1 cellular context compared by ENCODE assay signal in the genomic region with DNA sequence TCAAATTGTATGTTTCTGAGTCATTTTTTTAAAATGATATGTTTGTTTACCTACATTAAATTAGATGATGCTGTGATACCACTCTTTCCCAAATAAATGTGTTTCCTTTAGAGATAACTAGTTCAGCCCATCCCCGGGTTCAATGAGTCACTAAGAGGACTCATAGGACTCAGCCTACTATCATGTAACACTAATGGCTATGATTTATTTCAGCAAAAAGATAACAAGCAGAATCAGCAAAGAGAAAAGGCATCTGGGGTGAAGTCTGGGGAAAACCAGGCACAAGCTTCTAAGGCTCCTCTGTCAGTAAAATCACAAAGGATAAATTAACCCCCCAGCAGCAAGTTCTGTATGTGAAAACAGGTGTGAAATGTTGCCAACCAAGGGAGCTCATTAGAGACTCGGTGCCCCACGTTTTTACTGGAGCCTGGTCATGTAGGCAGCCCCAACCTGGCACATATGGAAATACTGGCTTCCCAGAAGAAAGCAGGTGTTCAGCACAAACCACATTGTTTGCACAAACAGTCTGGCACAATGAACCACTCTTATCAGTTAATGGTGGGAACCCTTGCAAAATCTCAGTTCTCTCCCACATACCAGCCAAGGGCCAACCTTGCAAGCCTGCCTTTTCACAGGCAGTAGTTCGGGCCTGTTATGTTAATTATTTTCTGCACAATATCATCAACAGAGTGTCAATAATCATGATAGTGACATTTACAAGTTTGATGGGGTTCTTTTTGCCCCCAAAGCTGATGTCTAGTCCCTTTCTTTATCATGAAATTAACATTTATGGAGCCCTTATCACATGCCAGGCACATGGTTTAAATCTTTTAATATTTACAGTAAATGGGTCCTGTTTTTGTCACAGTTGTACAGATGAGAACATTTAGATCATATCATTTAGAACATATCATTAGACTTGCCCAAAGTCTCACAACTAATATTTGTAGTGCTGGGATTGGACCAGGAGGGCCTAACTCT.
TF ChIP-seq lines count a peak whose summit lies in the region.

No MANE protein-coding gene starts in this region.

TF ChIP-seq in GM23338, 12 proteins besides CTCF, POLR2A, EP300 and RAD21:
- TF ChIP-seq, protein P1, sequence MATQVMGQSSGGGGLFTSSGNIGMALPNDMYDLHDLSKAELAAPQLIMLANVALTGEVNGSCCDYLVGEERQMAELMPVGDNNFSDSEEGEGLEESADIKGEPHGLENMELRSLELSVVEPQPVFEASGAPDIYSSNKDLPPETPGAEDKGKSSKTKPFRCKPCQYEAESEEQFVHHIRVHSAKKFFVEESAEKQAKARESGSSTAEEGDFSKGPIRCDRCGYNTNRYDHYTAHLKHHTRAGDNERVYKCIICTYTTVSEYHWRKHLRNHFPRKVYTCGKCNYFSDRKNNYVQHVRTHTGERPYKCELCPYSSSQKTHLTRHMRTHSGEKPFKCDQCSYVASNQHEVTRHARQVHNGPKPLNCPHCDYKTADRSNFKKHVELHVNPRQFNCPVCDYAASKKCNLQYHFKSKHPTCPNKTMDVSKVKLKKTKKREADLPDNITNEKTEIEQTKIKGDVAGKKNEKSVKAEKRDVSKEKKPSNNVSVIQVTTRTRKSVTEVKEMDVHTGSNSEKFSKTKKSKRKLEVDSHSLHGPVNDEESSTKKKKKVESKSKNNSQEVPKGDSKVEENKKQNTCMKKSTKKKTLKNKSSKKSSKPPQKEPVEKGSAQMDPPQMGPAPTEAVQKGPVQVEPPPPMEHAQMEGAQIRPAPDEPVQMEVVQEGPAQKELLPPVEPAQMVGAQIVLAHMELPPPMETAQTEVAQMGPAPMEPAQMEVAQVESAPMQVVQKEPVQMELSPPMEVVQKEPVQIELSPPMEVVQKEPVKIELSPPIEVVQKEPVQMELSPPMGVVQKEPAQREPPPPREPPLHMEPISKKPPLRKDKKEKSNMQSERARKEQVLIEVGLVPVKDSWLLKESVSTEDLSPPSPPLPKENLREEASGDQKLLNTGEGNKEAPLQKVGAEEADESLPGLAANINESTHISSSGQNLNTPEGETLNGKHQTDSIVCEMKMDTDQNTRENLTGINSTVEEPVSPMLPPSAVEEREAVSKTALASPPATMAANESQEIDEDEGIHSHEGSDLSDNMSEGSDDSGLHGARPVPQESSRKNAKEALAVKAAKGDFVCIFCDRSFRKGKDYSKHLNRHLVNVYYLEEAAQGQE (IDR thresholded peaks at IDR 0.05; ENCODE audit: unreplicated experiment) = no peak
- TF ChIP-seq EZH2 (IDR thresholded peaks at IDR 0.05; ENCODE audit: low read depth, unreplicated experiment) = no peak
- TF ChIP-seq ZNF331 (CRISPR knock-in tag; IDR thresholded peaks at IDR 0.05; ENCODE audit: low read depth) = no peak
- no peak for TF ChIP-seq POLR2AphosphoS5 (IDR thresholded peaks at IDR 0.05; ENCODE audit: low read depth)
- TF ChIP-seq ZNF114 (CRISPR knock-in tag; IDR thresholded peaks at IDR 0.05) = no peak
- no peak for TF ChIP-seq JUNB (IDR thresholded peaks at IDR 0.05; ENCODE audit: unreplicated experiment)
- no peak for TF ChIP-seq STAT1 (IDR thresholded peaks at IDR 0.05; ENCODE audit: unreplicated experiment)
- no peak for TF ChIP-seq CREB1 (CRISPR knock-in tag; IDR thresholded peaks at IDR 0.05; ENCODE audit: low read depth)
- TF ChIP-seq, protein P2, sequence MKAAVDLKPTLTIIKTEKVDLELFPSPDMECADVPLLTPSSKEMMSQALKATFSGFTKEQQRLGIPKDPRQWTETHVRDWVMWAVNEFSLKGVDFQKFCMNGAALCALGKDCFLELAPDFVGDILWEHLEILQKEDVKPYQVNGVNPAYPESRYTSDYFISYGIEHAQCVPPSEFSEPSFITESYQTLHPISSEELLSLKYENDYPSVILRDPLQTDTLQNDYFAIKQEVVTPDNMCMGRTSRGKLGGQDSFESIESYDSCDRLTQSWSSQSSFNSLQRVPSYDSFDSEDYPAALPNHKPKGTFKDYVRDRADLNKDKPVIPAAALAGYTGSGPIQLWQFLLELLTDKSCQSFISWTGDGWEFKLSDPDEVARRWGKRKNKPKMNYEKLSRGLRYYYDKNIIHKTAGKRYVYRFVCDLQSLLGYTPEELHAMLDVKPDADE (IDR thresholded peaks at IDR 0.05) = no peak
- TF ChIP-seq, protein P3, sequence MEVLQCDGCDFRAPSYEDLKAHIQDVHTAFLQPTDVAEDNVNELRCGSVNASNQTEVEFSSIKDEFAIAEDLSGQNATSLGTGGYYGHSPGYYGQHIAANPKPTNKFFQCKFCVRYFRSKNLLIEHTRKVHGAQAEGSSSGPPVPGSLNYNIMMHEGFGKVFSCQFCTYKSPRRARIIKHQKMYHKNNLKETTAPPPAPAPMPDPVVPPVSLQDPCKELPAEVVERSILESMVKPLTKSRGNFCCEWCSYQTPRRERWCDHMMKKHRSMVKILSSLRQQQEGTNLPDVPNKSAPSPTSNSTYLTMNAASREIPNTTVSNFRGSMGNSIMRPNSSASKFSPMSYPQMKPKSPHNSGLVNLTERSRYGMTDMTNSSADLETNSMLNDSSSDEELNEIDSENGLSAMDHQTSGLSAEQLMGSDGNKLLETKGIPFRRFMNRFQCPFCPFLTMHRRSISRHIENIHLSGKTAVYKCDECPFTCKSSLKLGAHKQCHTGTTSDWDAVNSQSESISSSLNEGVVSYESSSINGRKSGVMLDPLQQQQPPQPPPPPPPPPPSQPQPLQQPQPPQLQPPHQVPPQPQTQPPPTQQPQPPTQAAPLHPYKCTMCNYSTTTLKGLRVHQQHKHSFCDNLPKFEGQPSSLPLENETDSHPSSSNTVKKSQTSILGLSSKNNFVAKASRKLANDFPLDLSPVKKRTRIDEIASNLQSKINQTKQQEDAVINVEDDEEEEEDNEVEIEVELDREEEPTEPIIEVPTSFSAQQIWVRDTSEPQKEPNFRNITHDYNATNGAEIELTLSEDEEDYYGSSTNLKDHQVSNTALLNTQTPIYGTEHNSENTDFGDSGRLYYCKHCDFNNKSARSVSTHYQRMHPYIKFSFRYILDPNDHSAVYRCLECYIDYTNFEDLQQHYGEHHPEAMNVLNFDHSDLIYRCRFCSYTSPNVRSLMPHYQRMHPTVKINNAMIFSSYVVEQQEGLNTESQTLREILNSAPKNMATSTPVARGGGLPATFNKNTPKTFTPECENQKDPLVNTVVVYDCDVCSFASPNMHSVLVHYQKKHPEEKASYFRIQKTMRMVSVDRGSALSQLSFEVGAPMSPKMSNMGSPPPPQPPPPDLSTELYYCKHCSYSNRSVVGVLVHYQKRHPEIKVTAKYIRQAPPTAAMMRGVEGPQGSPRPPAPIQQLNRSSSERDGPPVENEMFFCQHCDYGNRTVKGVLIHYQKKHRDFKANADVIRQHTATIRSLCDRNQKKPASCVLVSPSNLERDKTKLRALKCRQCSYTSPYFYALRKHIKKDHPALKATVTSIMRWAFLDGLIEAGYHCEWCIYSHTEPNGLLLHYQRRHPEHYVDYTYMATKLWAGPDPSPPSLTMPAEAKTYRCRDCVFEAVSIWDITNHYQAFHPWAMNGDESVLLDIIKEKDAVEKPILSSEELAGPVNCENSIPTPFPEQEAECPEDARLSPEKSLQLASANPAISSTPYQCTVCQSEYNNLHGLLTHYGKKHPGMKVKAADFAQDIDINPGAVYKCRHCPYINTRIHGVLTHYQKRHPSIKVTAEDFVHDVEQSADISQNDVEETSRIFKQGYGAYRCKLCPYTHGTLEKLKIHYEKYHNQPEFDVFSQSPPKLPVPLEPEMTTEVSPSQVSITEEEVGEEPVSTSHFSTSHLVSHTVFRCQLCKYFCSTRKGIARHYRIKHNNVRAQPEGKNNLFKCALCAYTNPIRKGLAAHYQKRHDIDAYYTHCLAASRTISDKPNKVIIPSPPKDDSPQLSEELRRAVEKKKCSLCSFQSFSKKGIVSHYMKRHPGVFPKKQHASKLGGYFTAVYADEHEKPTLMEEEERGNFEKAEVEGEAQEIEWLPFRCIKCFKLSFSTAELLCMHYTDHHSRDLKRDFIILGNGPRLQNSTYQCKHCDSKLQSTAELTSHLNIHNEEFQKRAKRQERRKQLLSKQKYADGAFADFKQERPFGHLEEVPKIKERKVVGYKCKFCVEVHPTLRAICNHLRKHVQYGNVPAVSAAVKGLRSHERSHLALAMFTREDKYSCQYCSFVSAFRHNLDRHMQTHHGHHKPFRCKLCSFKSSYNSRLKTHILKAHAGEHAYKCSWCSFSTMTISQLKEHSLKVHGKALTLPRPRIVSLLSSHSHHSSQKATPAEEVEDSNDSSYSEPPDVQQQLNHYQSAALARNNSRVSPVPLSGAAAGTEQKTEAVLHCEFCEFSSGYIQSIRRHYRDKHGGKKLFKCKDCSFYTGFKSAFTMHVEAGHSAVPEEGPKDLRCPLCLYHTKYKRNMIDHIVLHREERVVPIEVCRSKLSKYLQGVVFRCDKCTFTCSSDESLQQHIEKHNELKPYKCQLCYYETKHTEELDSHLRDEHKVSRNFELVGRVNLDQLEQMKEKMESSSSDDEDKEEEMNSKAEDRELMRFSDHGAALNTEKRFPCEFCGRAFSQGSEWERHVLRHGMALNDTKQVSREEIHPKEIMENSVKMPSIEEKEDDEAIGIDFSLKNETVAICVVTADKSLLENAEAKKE (CRISPR knock-in tag; IDR thresholded peaks at IDR 0.05) = no peak
- no peak for TF ChIP-seq EZH2phosphoT487 (IDR thresholded peaks at IDR 0.05; ENCODE audit: unreplicated experiment)
- TF ChIP-seq NANOG (IDR thresholded peaks at IDR 0.05; ENCODE audit: borderline replicate concordance) = no peak
TF ChIP-seq in GM23338: peak in this region for 0.
